ENCODE assay signal across 8 cellular contexts in genomic region chr5:113294341-113295110, GRCh38.
DNase-seq lines count a peak whose midpoint lies in the region; ATAC-seq and TF ChIP-seq lines count a peak whose summit lies in the region.

No MANE protein-coding gene starts in this region.

- H4K91ac ChIP-seq in IMR-90 (ENCODE audit: insufficient read depth, low read depth, low read length), result peak overlapping the region; percentile 82

- DNase-seq in DMS114 treated with DMSO at 0.1 percent for 48 hours (lab: John Stamatoyannopoulos, UW; ENCODE audit: unreplicated experiment), result peak; percentile 73
- peak; percentile 93 for DNase-seq in IMR-90
- peak; percentile 42 to 75 (median 58) for DNase-seq in T-cell
- peak; percentile 88 for DNase-seq in amniotic epithelial cell (ENCODE audit: low read depth)
- peak; percentile 93 for DNase-seq in left ventricle myocardium inferior
- DNase-seq in progenitor cell of endocrine pancreas (ENCODE audit: low spot score, unreplicated experiment), result peak; percentile 66
- DNase-seq in upper lobe of left lung, result peak; percentile 71 to 91

- in situ Hi-C loops in IMR-90 (cut with MboI; ENCODE audit: low sequenced_read_pairs), result no loop called here

- peaks cover 19 to 34% (median 29%) of the 10 kb centered on the region in 3 donors for H3K4me1 Mint-ChIP-seq in T-cell
- peaks cover 24% of the 10 kb centered on the region for H3K4me1 Mint-ChIP-seq in progenitor cell of endocrine pancreas (ENCODE audit: low read depth)

- peak overlapping the region; percentile 91 for H2AFZ ChIP-seq in IMR-90 (replicated peaks; ENCODE audit: low read length, poor library complexity)

- H3K56ac ChIP-seq in IMR-90 (ENCODE audit: extremely low read depth, insufficient read depth, low read length), result peak overlapping the region; percentile 64

- peak overlapping the region; percentile 77 for H2BK120ac ChIP-seq in IMR-90 (ENCODE audit: low read depth, low read length)

- H3K4me3 ChIP-seq in IMR-90 (ENCODE audit: insufficient read depth, low read depth, low read length) (peak overlapping the region; percentile 91), left ventricle myocardium inferior (peak overlapping the region; percentile 89), upper lobe of left lung (peak overlapping the region; percentile 58 to 80 (median 76))

- H3K27ac ChIP-seq in IMR-90 (ENCODE audit: insufficient read depth, low read length), result peak overlapping the region; percentile 87
- H3K27ac ChIP-seq in left ventricle myocardium inferior (replicated peaks), result peak overlapping the region; percentile 97
- peak overlapping the region; percentile 78 to 87 (median 80) for H3K27ac ChIP-seq in upper lobe of left lung

- H3K9ac ChIP-seq in IMR-90 (ENCODE audit: low read depth, low read length), result peak overlapping the region; percentile 75

- ATAC-seq in GM21528 (IDR thresholded peaks at IDR 0.05; ENCODE audit: low FRiP score, unreplicated experiment) (peak; percentile 97), IMR-90 (ENCODE audit: low read depth) (peak; percentile 89), T-cell (replicated peaks in 1 of 4) (peak; percentile 83 to 91 (median 84)), upper lobe of left lung (ENCODE audit: low FRiP score in 2 of 2) (peak; percentile 89 to 96)

- peak overlapping the region; percentile 59 for H4K5ac ChIP-seq in IMR-90 (ENCODE audit: low read depth, low read length)

- intact Hi-C loops in IMR-90 (cut with micrococcal nuclease), result loop anchor here (2.0 to 10.0 kb wide), 5 partner anchors 42 to 262 kb away; no protein-coding TSS in a partner anchor
- intact Hi-C loops in left ventricle myocardium inferior (cut with micrococcal nuclease), result no loop called here

- dilution Hi-C loops in IMR-90 (cut with HindIII; ENCODE audit: low sequenced_read_pairs, unreplicated experiment), result no loop called here

- TF ChIP-seq CTCF in IMR-90 (conservative IDR thresholded peaks at IDR 0.05; ENCODE audit: low read depth, low read length), result no peak; the same call in 1 of the 2 replicates
- peak; percentile 29 for TF ChIP-seq CTCF in left ventricle myocardium inferior (IDR thresholded peaks at IDR 0.05; ENCODE audit: borderline replicate concordance)
- peak; percentile 27 for TF ChIP-seq CTCF in progenitor cell of endocrine pancreas (IDR thresholded peaks at IDR 0.05; ENCODE audit: unreplicated experiment)
- TF ChIP-seq CTCF in upper lobe of left lung (IDR thresholded peaks at IDR 0.05), result peak in 1 of 6 experiments; percentile 16

- H3K9me1 ChIP-seq in IMR-90 (ENCODE audit: insufficient read depth, low read length), result no peaks in the 10 kb centered on the region

- H2BK20ac ChIP-seq in IMR-90 (ENCODE audit: low read depth, low read length), result peak overlapping the region; percentile 71

- H3K4ac ChIP-seq in IMR-90 (ENCODE audit: low read depth, low read length), result peak overlapping the region; percentile 88

- H3K79me1 ChIP-seq in IMR-90 (ENCODE audit: low read depth in 1 of 2, low read length in 2 of 2), result peaks cover 18 to 33% of the 10 kb centered on the region in 2 experiments

- H3K4me3 Mint-ChIP-seq in T-cell (peak overlapping the region; percentile 91 to 93 (median 92)), progenitor cell of endocrine pancreas (ENCODE audit: low read depth) (peak overlapping the region; percentile 94)

- BruUV-seq in IMR-90 (replicated peaks; lab: Mats Ljungman, UMichigan), result TSS peak; percentile 27

- peak overlapping the region; percentile 15 to 43; a peak in 2 of 4 replicates for H4K8ac ChIP-seq in IMR-90 (ENCODE audit: low read depth in 2 of 2, low read length in 2 of 2)

- WGBS in IMR-90 (ENCODE audit: extremely low coverage in 2 of 2, insufficient read length in 1 of 2), 2 experiments, result 0% methylated on average over 7 of the region's 59 CpGs; no CpG with 5 or more reads in 1 of the 2 experiments
- WGBS in upper lobe of left lung, 2 donors, result 0 to 2% methylated on average over 24 to 58 of the region's 59 CpGs

- H3K27me3 Mint-ChIP-seq in T-cell (peaks cover 23 to 25% of the 10 kb centered on the region in 2 donors), progenitor cell of endocrine pancreas (peaks cover 17% of the 10 kb centered on the region)

- H3K9me3 ChIP-seq in IMR-90 (ENCODE audit: control insufficient read depth, insufficient read depth, low read length) (no peaks in the 10 kb centered on the region; the same call in 1 of the 2 replicates), left ventricle myocardium inferior (replicated peaks) (no peaks in the 10 kb centered on the region), upper lobe of left lung (no peaks in the 10 kb centered on the region)

- H3K36me3 Mint-ChIP-seq in T-cell (no peaks in the 10 kb centered on the region), progenitor cell of endocrine pancreas (ENCODE audit: insufficient read depth) (no peaks in the 10 kb centered on the region)

- no peaks in the 10 kb centered on the region for H3K9me3 Mint-ChIP-seq in T-cell
- H3K9me3 Mint-ChIP-seq in progenitor cell of endocrine pancreas (ENCODE audit: low read depth), result no peaks in the 10 kb centered on the region

- H3K27me3 ChIP-seq in IMR-90 (ENCODE audit: control insufficient read depth, insufficient read depth, low read length), result no peaks in the 10 kb centered on the region
- H3K27me3 ChIP-seq in left ventricle myocardium inferior (ENCODE audit: low read depth), result no peaks in the 10 kb centered on the region
- H3K27me3 ChIP-seq in upper lobe of left lung, result peaks cover 0 to 2% (median 0%) of the 10 kb centered on the region in 4 donors

- TF ChIP-seq EP300 in upper lobe of left lung (IDR thresholded peaks at IDR 0.05), result no peak

- H3K36me3 ChIP-seq in IMR-90 (ENCODE audit: control insufficient read depth, insufficient read depth, low read length), result no peaks in the 10 kb centered on the region
- no peaks in the 10 kb centered on the region for H3K36me3 ChIP-seq in left ventricle myocardium inferior
- no peaks in the 10 kb centered on the region for H3K36me3 ChIP-seq in upper lobe of left lung

- peak; percentile 22 for TF ChIP-seq RAD21 in IMR-90 (IDR thresholded peaks at IDR 0.05; ENCODE audit: low read length)

- H4K20me1 ChIP-seq in IMR-90 (ENCODE audit: insufficient read depth, low read length), result peaks cover 29% of the 10 kb centered on the region

- H2BK5ac ChIP-seq in IMR-90 (ENCODE audit: low read depth, low read length, poor library complexity, severe bottlenecking), result peak overlapping the region; percentile 71

- peak overlapping the region; percentile 97 for H3K23ac ChIP-seq in IMR-90 (ENCODE audit: low read depth, low read length)

- H3K4me1 ChIP-seq in IMR-90 (ENCODE audit: control insufficient read depth, insufficient read depth, low read length) (peaks cover 8% of the 10 kb centered on the region; the same call in 1 of the 2 replicates), left ventricle myocardium inferior (peaks cover 64% of the 10 kb centered on the region), upper lobe of left lung (peaks cover 0 to 23% (median 8%) of the 10 kb centered on the region in 4 donors)

- no peak overlapping the region for H2BK15ac ChIP-seq in IMR-90 (ENCODE audit: low read depth, low read length)

- peak overlapping the region; percentile 79 to 81 for H3K27ac Mint-ChIP-seq in T-cell
- peak overlapping the region; percentile 94 for H3K27ac Mint-ChIP-seq in progenitor cell of endocrine pancreas

- POLR2A ChIA-PET in IMR-90 (lab: Charles Lee; ENCODE audit: unreplicated experiment) (interaction anchor here (0.7 kb wide), 2 partner anchors 227 to 239 kb away, joined by 11 to 15 read pairs; no protein-coding TSS in a partner anchor), T-cell (lab: Charles Lee) (interaction anchor here in 1 of 2 donors (0.5 to 0.7 kb wide), 4 partner anchors 18 to 728 kb away, joined by 3 to 6 read pairs (median 4); no protein-coding TSS in a partner anchor)

- TF ChIP-seq POLR2A in IMR-90 (IDR thresholded peaks at IDR 0.05; ENCODE audit: low read depth, low read length) (peak; percentile 93), upper lobe of left lung (IDR thresholded peaks at IDR 0.05) (peak in 2 of 4 donors; percentile 45 to 65)

- peak overlapping the region; percentile 8 for H2AK9ac ChIP-seq in IMR-90 (replicated peaks; ENCODE audit: low read depth, low read length, poor library complexity)

- H2AK5ac ChIP-seq in IMR-90 (ENCODE audit: low read depth, low read length), result 0 out of 2 replicates have a peak overlapping the region, but pooled peaks have one; percentile 13

- H3K14ac ChIP-seq in IMR-90 (replicated peaks; ENCODE audit: low read depth, low read length), result peak overlapping the region; percentile 79

- H3K18ac ChIP-seq in IMR-90 (ENCODE audit: low read depth, low read length), result peak overlapping the region; percentile 89

- peak overlapping the region; percentile 96 for H3K4me2 ChIP-seq in IMR-90 (ENCODE audit: low read depth, low read length)

- CTCF ChIA-PET in IMR-90 (lab: Yijun Ruan, JAX) (interaction anchor here (0.5 to 1.1 kb wide), 6 partner anchors 11 to 205 kb away, joined by 3 read pairs; no protein-coding TSS in a partner anchor), T-cell (lab: Charles Lee) (interaction anchor here (0.5 to 2.1 kb wide), 11 partner anchors 21 to 367 kb away, joined by 3 to 9 read pairs (median 5); no protein-coding TSS in a partner anchor)

TF ChIP-seq in IMR-90, 13 proteins besides CTCF, POLR2A, EP300 and RAD21 (continues in another document):
- TF ChIP-seq USF2 (IDR thresholded peaks at IDR 0.05; ENCODE audit: low read depth, low read length) (peak; percentile 90), CEBPB (IDR thresholded peaks at IDR 0.05; ENCODE audit: low read depth, low read length) (no peak), NFE2L2 (IDR thresholded peaks at IDR 0.05; ENCODE audit: low read depth, low read length) (no peak), CHD1 (IDR thresholded peaks at IDR 0.05; ENCODE audit: low read depth, low read length) (0 out of 2 replicates have a peak, but pooled peaks have one; percentile 11), FOS (IDR thresholded peaks at IDR 0.05; ENCODE audit: low read depth, low read length) (no peak), RCOR1 (IDR thresholded peaks at IDR 0.05; ENCODE audit: insufficient replicate concordance, low read length) (no peak), BHLHE40 (IDR thresholded peaks at IDR 0.05; ENCODE audit: low read depth, low read length) (no peak; the same call in 1 of the 2 replicates), SMC3 (IDR thresholded peaks at IDR 0.05; ENCODE audit: low read depth, low read length) (no peak; the same call in 1 of the 2 replicates), MAFK (IDR thresholded peaks at IDR 0.05; ENCODE audit: low read depth, low read length) (no peak), MAZ (IDR thresholded peaks at IDR 0.05; ENCODE audit: borderline replicate concordance, low read depth, low read length) (peak; percentile 100), RFX5 (IDR thresholded peaks at IDR 0.05; ENCODE audit: low read depth, low read length) (no peak)

Comparison
In these comparisons a context has a peak if more than half of its experiments do, and no peak if none do; other contexts are left out.
1. Peak in every context shown above with its lines: DNase-seq, ATAC-seq, H3K4me3 ChIP-seq and H3K27ac ChIP-seq.